ENCODE assay signal across 8 cellular contexts in the genomic region with DNA sequence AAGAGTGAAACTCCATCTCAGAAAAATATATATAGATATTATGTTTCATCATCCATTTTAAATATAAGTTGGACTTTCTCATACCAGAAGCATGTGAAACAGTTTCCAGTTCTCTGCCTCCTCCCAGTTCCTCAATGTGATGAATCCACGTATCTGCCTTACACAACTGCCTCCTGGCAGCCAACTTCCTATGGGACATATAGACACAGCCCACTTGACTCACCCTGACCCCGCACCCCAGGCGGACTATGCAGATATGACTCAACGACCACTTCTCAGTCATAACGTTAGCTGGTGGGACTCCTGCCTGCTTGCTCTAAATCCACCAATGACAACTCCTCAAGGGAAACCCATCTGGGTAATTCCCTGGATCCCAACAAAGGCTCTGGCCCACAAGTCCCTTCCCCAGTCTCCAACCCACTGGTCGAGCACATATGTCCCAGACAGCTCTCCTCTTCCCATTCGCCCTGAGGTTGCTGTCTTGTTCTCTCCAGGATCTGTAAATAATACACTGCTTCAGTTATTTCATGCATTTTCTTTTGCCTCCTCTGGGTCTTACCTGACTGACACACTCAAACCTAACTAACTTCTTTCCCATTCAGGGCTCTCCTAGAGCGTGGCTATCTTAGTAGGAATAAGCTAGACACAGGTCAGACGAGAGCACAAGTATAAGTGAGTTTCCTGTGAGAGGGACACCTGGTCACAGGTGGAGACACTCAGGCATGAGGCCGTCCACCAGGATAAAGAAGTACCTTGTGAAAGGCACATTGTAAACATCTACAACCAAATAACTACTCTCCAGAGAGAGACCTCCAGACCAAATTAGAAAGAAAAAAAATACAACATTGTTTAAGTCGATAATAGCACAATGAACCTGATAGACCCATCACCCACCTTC.
A peak's percentile ranks its signal among the peaks of the same experiment; 100 is the strongest.
DNase-seq lines count a peak whose midpoint lies in the region; ATAC-seq and TF ChIP-seq lines count a peak whose summit lies in the region.

No MANE protein-coding gene starts in this region.

- H3K27ac Mint-ChIP-seq in activated CD4-positive, alpha-beta memory T cell treated with anti-CD3 and anti-CD28 coated beads for 36 hours: peak overlapping the region; percentile 11
- H3K27ac Mint-ChIP-seq in progenitor cell of endocrine pancreas: no peak overlapping the region

- H3K27ac ChIP-seq in BLaER1: peak overlapping the region; percentile 77

- H4K20me1 ChIP-seq in BLaER1: no peaks in the 10 kb centered on the region

- H3K4me3 ChIP-seq in BLaER1: no peak overlapping the region

- no peaks in the 10 kb centered on the region for H3K36me3 Mint-ChIP-seq in activated CD4-positive, alpha-beta memory T cell treated with anti-CD3 and anti-CD28 coated beads for 36 hours
- no peaks in the 10 kb centered on the region for H3K36me3 Mint-ChIP-seq in progenitor cell of endocrine pancreas (ENCODE audit: insufficient read depth)

- H3K4me2 ChIP-seq in BLaER1: peak overlapping the region; percentile 93

- CTCF ChIA-PET in activated CD4-positive, alpha-beta memory T cell treated with anti-CD3 and anti-CD28 coated beads for 36 hours (lab: Charles Lee): no interaction called here

- H3K27me3 ChIP-seq in BLaER1: no peaks in the 10 kb centered on the region

- DNase-seq in activated CD4-positive, alpha-beta memory T cell treated with anti-CD3 and anti-CD28 coated beads for 36 hours: peak; percentile 84
- DNase-seq in left lobe of liver (ENCODE audit: low spot score) (no peak), progenitor cell of endocrine pancreas (ENCODE audit: low spot score, unreplicated experiment) (no peak), NCI-H1694 (lab: John Stamatoyannopoulos, UW) (no peak), NCI-H748 treated with DMSO at 0.1 percent for 48 hours (lab: John Stamatoyannopoulos, UW) (no peak), T-helper 9 cell (no peak)

- ATAC-seq in HG02588 (IDR thresholded peaks at IDR 0.05; ENCODE audit: unreplicated experiment) (peak; percentile 31), left lobe of liver (peak; percentile 31)

- peaks cover 76% of the 10 kb centered on the region for H3K4me1 ChIP-seq in BLaER1

- H3K9ac ChIP-seq in BLaER1: no peak overlapping the region

- no peaks in the 10 kb centered on the region for H3K9me3 Mint-ChIP-seq in activated CD4-positive, alpha-beta memory T cell treated with anti-CD3 and anti-CD28 coated beads for 36 hours
- no peaks in the 10 kb centered on the region for H3K9me3 Mint-ChIP-seq in progenitor cell of endocrine pancreas (ENCODE audit: low read depth)

- POLR2A ChIA-PET in activated CD4-positive, alpha-beta memory T cell treated with anti-CD3 and anti-CD28 coated beads for 36 hours (lab: Charles Lee): interaction anchor here (0.6 kb wide), 1 partner anchor 147 kb away, joined by 3 read pairs; no protein-coding TSS in a partner anchor

- intact Hi-C loops in activated CD4-positive, alpha-beta memory T cell treated with anti-CD3 and anti-CD28 coated beads for 36 hours (cut with micrococcal nuclease): loop anchor here (1.0 to 2.0 kb wide), 2 partner anchors 9 to 67 kb away; no protein-coding TSS in a partner anchor

- peaks cover 25% of the 10 kb centered on the region for H3K4me1 Mint-ChIP-seq in activated CD4-positive, alpha-beta memory T cell treated with anti-CD3 and anti-CD28 coated beads for 36 hours (ENCODE audit: low read depth)
- H3K4me1 Mint-ChIP-seq in progenitor cell of endocrine pancreas (ENCODE audit: low read depth): peaks cover 11% of the 10 kb centered on the region

- H3K4me3 Mint-ChIP-seq in activated CD4-positive, alpha-beta memory T cell treated with anti-CD3 and anti-CD28 coated beads for 36 hours: no peak overlapping the region
- no peak overlapping the region for H3K4me3 Mint-ChIP-seq in progenitor cell of endocrine pancreas (ENCODE audit: low read depth)

- no peaks in the 10 kb centered on the region for H3K27me3 Mint-ChIP-seq in activated CD4-positive, alpha-beta memory T cell treated with anti-CD3 and anti-CD28 coated beads for 36 hours
- H3K27me3 Mint-ChIP-seq in progenitor cell of endocrine pancreas: peaks cover 3% of the 10 kb centered on the region

- no peaks in the 10 kb centered on the region for H3K36me3 ChIP-seq in BLaER1

- H3K9me3 ChIP-seq in BLaER1: peaks cover 7% of the 10 kb centered on the region; the same call in 1 of the 2 replicates

- no peak for TF ChIP-seq CTCF in progenitor cell of endocrine pancreas (IDR thresholded peaks at IDR 0.05; ENCODE audit: unreplicated experiment)
